ENCODE assay signal across 14 cellular contexts in genomic region chr11:35798983-35799382, GRCh38.
"Had no signal": no experiment of that assay in that cellular context is flagged by ENCODE, and none has a peak within 500 bp of the region (broad histone marks: within the 10 kb centered on the region; RNA-seq: fewer than 3 reads in every experiment).

No MANE protein-coding gene starts in this region.

- DNase-seq: activated CD4-positive, alpha-beta memory T cell treated with anti-CD3 and anti-CD28 coated beads for 36 hours; activated CD4-positive, CD25-positive, alpha-beta regulatory T cell treated with anti-CD3 and anti-CD28 coated beads, Interleukin-2, amount 50 U/mL, for 72 hours; activated gamma-delta T cell; activated T-cell treated with anti-CD3 and anti-CD28 coated beads, Interleukin-2, amount 50 U/mL, for 4 hours; effector CD8-positive, alpha-beta T cell; glutamatergic neuron; immature natural killer cell; left cardiac atrium; mucosa of descending colon; natural killer cell; stimulated activated CD4-positive, alpha-beta T cell treated with anti-CD3 and anti-CD28 coated beads, Interleukin-4, amount 100 ng/mL, for 1 hour; stimulated activated CD8-positive, alpha-beta memory T cell treated with anti-CD3 and anti-CD28 coated beads, Interleukin-4, amount 100 ng/mL, for 48 hours; testis had no signal

- ATAC-seq: activated T-cell treated with anti-CD3 and anti-CD28 coated beads, Interleukin-2, amount 50 U/mL, for 4 hours; left cardiac atrium; mucosa of descending colon had no signal

- H3K9me3 ChIP-seq: mucosa of descending colon, testis had no signal

- H3K27ac ChIP-seq: coronary artery, testis had no signal

- H3K4me3 ChIP-seq: coronary artery, mucosa of descending colon, testis had no signal

- H3K27me3 ChIP-seq: testis had no signal
